1 cellular context compared by ENCODE assay signal in genomic region chr13:113296842-113297369, GRCh38.
TF ChIP-seq lines count a peak whose summit lies in the region.

TSS of gene LAMP1 (plus strand) at chr13:113297239. CDS start at chr13:113297435, 196 bp downstream.

TF ChIP-seq in HepG2, 621 proteins besides CTCF, POLR2A, EP300 and RAD21 (continued from another document and continues in another):
- TF ChIP-seq PAXIP1 (CRISPR knock-in tag; conservative IDR thresholded peaks at IDR 0.05) (peak; percentile 77), ZEB1 (IDR thresholded peaks at IDR 0.05; ENCODE audit: insufficient replicate concordance, low read depth) (peak; percentile 83), HOXD1 (CRISPR knock-in tag; IDR thresholded peaks at IDR 0.05) (peak; percentile 94), ZNF256 (CRISPR knock-in tag; conservative IDR thresholded peaks at IDR 0.05) (no peak; the same call in 1 of the 2 replicates), AHR (CRISPR knock-in tag; IDR thresholded peaks at IDR 0.05) (peak; percentile 98), ZNF564 (CRISPR knock-in tag; IDR thresholded peaks at IDR 0.05) (peak; percentile 44; the same call in 1 of the 2 replicates), ZNF432 (CRISPR knock-in tag; IDR thresholded peaks at IDR 0.05; ENCODE audit: borderline replicate concordance) (no peak), CHCHD3 (CRISPR knock-in tag; IDR thresholded peaks at IDR 0.05) (peak; percentile 98), ZNF724P (CRISPR knock-in tag; IDR thresholded peaks at IDR 0.05; ENCODE audit: borderline replicate concordance) (peak; percentile 95), ZNF75D (CRISPR knock-in tag; IDR thresholded peaks at IDR 0.05; ENCODE audit: borderline replicate concordance) (0 out of 2 replicates have a peak, but pooled peaks have one; percentile 78), GATA4 (IDR thresholded peaks at IDR 0.05; ENCODE audit: borderline replicate concordance, low read depth) (peak; percentile 36; the same call in 1 of the 2 replicates), CSRNP1 (CRISPR knock-in tag; IDR thresholded peaks at IDR 0.05) (0 out of 2 replicates have a peak, but pooled peaks have one; percentile 23), FOXP1 (IDR thresholded peaks at IDR 0.05) (no peak), FOXP1 (CRISPR knock-in tag; IDR thresholded peaks at IDR 0.05) (peak; percentile 23; the same call in 1 of the 2 replicates), ZNF276 (CRISPR knock-in tag; IDR thresholded peaks at IDR 0.05; ENCODE audit: low read depth) (peak; percentile 93), ELF1 (CRISPR knock-in tag; IDR thresholded peaks at IDR 0.05) (peak; percentile 95), NFRKB (IDR thresholded peaks at IDR 0.05) (no peak), ZNF251 (CRISPR knock-in tag; IDR thresholded peaks at IDR 0.05) (no peak), SUZ12 (IDR thresholded peaks at IDR 0.05; ENCODE audit: low read depth, low read length) (no peak), DNMT3B (CRISPR knock-in tag; conservative IDR thresholded peaks at IDR 0.05) (0 out of 2 replicates have a peak, but pooled peaks have one; percentile 27), REXO4 (CRISPR knock-in tag; IDR thresholded peaks at IDR 0.05; ENCODE audit: borderline replicate concordance) (no peak; the same call in 1 of the 2 replicates), ZFP1 (CRISPR knock-in tag; IDR thresholded peaks at IDR 0.05) (peak; percentile 84; the same call in 1 of the 2 replicates), AGO2 (optimal IDR thresholded peaks at IDR 0.05; ENCODE audit: low read depth, low read length) (peak; percentile 31), ZNF740 (CRISPR knock-in tag; IDR thresholded peaks at IDR 0.05) (peak; percentile 70; the same call in 1 of the 2 replicates), ZNF557 (CRISPR knock-in tag; IDR thresholded peaks at IDR 0.05) (0 out of 2 replicates have a peak, but pooled peaks have one; percentile 54), ZBTB4 (CRISPR knock-in tag; IDR thresholded peaks at IDR 0.05; ENCODE audit: borderline replicate concordance) (peak; percentile 63; the same call in 1 of the 2 replicates), ZNF264 (CRISPR knock-in tag; IDR thresholded peaks at IDR 0.05) (peak; percentile 71), NR3C1 (CRISPR knock-in tag; IDR thresholded peaks at IDR 0.05) (no peak), LCORL (IDR thresholded peaks at IDR 0.05) (no peak), LCORL (CRISPR knock-in tag; IDR thresholded peaks at IDR 0.05) (0 out of 2 replicates have a peak, but pooled peaks have one; percentile 59), ZNF230 (CRISPR knock-in tag; IDR thresholded peaks at IDR 0.05) (peak; percentile 79; the same call in 1 of the 2 replicates), UBTF (CRISPR knock-in tag; IDR thresholded peaks at IDR 0.05) (peak; percentile 85), ZNF639 (CRISPR knock-in tag; conservative IDR thresholded peaks at IDR 0.05) (peak; percentile 98), FOXJ3 (CRISPR knock-in tag; IDR thresholded peaks at IDR 0.05; ENCODE audit: borderline replicate concordance) (no peak), ZHX2 (IDR thresholded peaks at IDR 0.05; ENCODE audit: low read depth) (peak; percentile 79; the same call in 1 of the 2 replicates), ZHX2 (CRISPR knock-in tag; IDR thresholded peaks at IDR 0.05; ENCODE audit: borderline replicate concordance) (peak; percentile 94), ZNF780A (CRISPR knock-in tag; IDR thresholded peaks at IDR 0.05) (peak; percentile 88; the same call in 1 of the 2 replicates), RBM39 (IDR thresholded peaks at IDR 0.05; ENCODE audit: low read depth, low read length, poor library complexity, severe bottlenecking) (peak; percentile 84)
